In the genomic region with DNA sequence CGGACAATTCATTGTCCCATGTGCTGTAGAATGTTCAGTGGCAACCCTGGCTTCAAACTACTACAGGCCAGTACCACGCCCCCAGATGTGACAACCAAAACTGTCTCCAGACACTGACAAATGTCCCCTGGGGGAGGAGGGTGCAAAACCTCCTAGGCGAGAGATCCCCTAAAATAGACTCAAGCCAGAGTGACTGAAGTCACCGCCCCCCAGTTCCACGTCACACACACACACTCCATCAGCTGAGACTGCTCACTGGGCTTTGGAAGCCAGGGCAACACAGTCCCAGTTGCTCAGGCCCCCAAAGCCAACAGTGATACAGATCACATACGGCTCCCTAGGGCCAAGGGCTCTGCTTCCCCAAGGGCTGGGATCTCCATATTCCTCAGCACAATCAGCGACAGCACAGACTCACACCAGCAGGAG, we compare ENCODE assay signal across 8 cellular contexts.
DNase-seq lines count a peak whose midpoint lies in the region; ATAC-seq lines count a peak whose summit lies in the region.

No MANE protein-coding gene starts in this region.

- peak; percentile 44 for ATAC-seq in GM18499 (IDR thresholded peaks at IDR 0.05; ENCODE audit: insufficient read depth, unreplicated experiment)
- peak; percentile 71 for ATAC-seq in GM21447 (IDR thresholded peaks at IDR 0.05; ENCODE audit: unreplicated experiment)

- no peaks in the 10 kb centered on the region for H3K9me3 ChIP-seq in KOPT-K1 (ENCODE audit: insufficient read depth, low read length, poor library complexity, severe bottlenecking)

- peaks cover 80% of the 10 kb centered on the region for H3K36me3 ChIP-seq in KOPT-K1 (ENCODE audit: insufficient read depth, low read length)

- H3K27ac ChIP-seq in KOPT-K1 (ENCODE audit: low read depth, low read length, poor library complexity, severe bottlenecking), result peak overlapping the region; percentile 45

- DNase-seq in inferior parietal cortex (ENCODE audit: extremely low spot score), result peak; percentile 22
- no peak for DNase-seq in HuH-7.5 (ENCODE audit: low spot score)
- DNase-seq in DMS79 (lab: John Stamatoyannopoulos, UW), result no peak
- no peak for DNase-seq in GOT3 (lab: John Stamatoyannopoulos, UW)
- no peak for DNase-seq in NCI-H2081 treated with DMSO at 0.1 percent for 48 hours (lab: John Stamatoyannopoulos, UW)
